In genomic region chr13:88153353-88153752, GRCh38 we compare ENCODE assay signal across 22 cellular contexts.
DNase-seq lines count a peak whose midpoint lies in the region; ATAC-seq lines count a peak whose summit lies in the region.
"Had no signal": no experiment of that assay in that cellular context is flagged by ENCODE, and none has a peak within 500 bp of the region (broad histone marks: within the 10 kb centered on the region; RNA-seq: fewer than 3 reads in every experiment).

No MANE protein-coding gene starts in this region.

- no peak overlapping the region for H3K4ac ChIP-seq in neuronal stem cell (ENCODE audit: low read length)

- H3K79me1 ChIP-seq in neuronal stem cell (ENCODE audit: low read depth, low read length) = no peaks in the 10 kb centered on the region

- H3K4me1 ChIP-seq in Karpas-422 (ENCODE audit: low read length) (no peaks in the 10 kb centered on the region), neuronal stem cell (ENCODE audit: control insufficient read depth in 2 of 2, insufficient read depth in 1 of 2, low read depth in 1 of 2, low read length in 2 of 2) (no peaks in the 10 kb centered on the region)
- H3K4me1 ChIP-seq: A549; BLaER1 treated with 17β-estradiol and CSF1 and Interleukin-3, amounts not matched to agents 10 nM and 100 nM had no signal

- no peaks in the 10 kb centered on the region for H3K79me2 ChIP-seq in Karpas-422 (ENCODE audit: low read length)

- no peak overlapping the region for H2AK5ac ChIP-seq in neuronal stem cell (ENCODE audit: low read depth, low read length)

- peak overlapping the region; percentile 63 for H3K14ac ChIP-seq in neuronal stem cell (ENCODE audit: low read length)

- H3K27ac ChIP-seq in Karpas-422 (ENCODE audit: low read length) (no peak overlapping the region), SK-N-MC (0 out of 2 replicates have a peak overlapping the region, but pooled peaks have one; percentile 33), neuronal stem cell (replicated peaks; ENCODE audit: low read length) (no peak overlapping the region)
- H3K27ac ChIP-seq: A549; BLaER1 treated with 17β-estradiol and CSF1 and Interleukin-3, amounts not matched to agents 10 nM and 100 nM had no signal

- no peak overlapping the region for H3K23ac ChIP-seq in neuronal stem cell (ENCODE audit: low read depth, low read length, poor library complexity)

- H2AFZ ChIP-seq in Karpas-422 (ENCODE audit: low read length) = 0 out of 2 replicates have a peak overlapping the region, but pooled peaks have one; percentile 26
- no peak overlapping the region for H2AFZ ChIP-seq in neuronal stem cell (ENCODE audit: low read length)

- H3K9ac ChIP-seq in Karpas-422 (ENCODE audit: low read length) (no peak overlapping the region), SK-N-MC (ENCODE audit: insufficient read length) (no peak overlapping the region), neuronal stem cell (ENCODE audit: low read depth, low read length, poor library complexity) (no peak overlapping the region)
- H3K9ac ChIP-seq: BLaER1 treated with 17β-estradiol and CSF1 and Interleukin-3, amounts not matched to agents 10 nM and 100 nM had no signal

- no CpG with 5 or more reads among the region's 8 CpGs for WGBS in neuronal stem cell (ENCODE audit: extremely low coverage in 2 of 2, insufficient read length in 2 of 2, insufficient replicate concordance in 1 of 2), 2 donors

- no peaks in the 10 kb centered on the region; the same call in 1 of the 2 replicates for H3K36me3 ChIP-seq in Karpas-422 (ENCODE audit: insufficient read depth, low read length)
- H3K36me3 ChIP-seq in SK-N-MC (ENCODE audit: insufficient read depth, low read length) = no peaks in the 10 kb centered on the region
- no peaks in the 10 kb centered on the region for H3K36me3 ChIP-seq in neuronal stem cell (replicated peaks in 1 of 2; ENCODE audit: control insufficient read depth in 2 of 2, insufficient read depth in 2 of 2, low read length in 2 of 2)
- H3K36me3 ChIP-seq: BE2C; BLaER1 treated with 17β-estradiol and CSF1 and Interleukin-3, amounts not matched to agents 10 nM and 100 nM had no signal

- H2BK120ac ChIP-seq in neuronal stem cell (ENCODE audit: low read depth, low read length) = no peak overlapping the region

- H2BK15ac ChIP-seq in neuronal stem cell (ENCODE audit: low read length) = no peak overlapping the region

- H3K9me3 ChIP-seq in Karpas-422 (ENCODE audit: low read length) (no peaks in the 10 kb centered on the region), SK-N-MC (ENCODE audit: low read depth, low read length) (no peaks in the 10 kb centered on the region), neuronal stem cell (replicated peaks in 1 of 2; ENCODE audit: control insufficient read depth in 2 of 2, insufficient read depth in 1 of 2, low read depth in 1 of 2, low read length in 2 of 2) (no peaks in the 10 kb centered on the region)
- H3K9me3 ChIP-seq: A549, BE2C had no signal

- H3K4me2 ChIP-seq in Karpas-422 (ENCODE audit: low read depth, low read length, poor library complexity, severe bottlenecking) (no peak overlapping the region), neuronal stem cell (ENCODE audit: insufficient read depth, low read length, poor library complexity, severe bottlenecking) (no peak overlapping the region)
- H3K4me2 ChIP-seq: A549; BLaER1 treated with 17β-estradiol and CSF1 and Interleukin-3, amounts not matched to agents 10 nM and 100 nM had no signal

- H2BK12ac ChIP-seq in neuronal stem cell (ENCODE audit: low read length) = no peak overlapping the region

- H2BK5ac ChIP-seq in neuronal stem cell (ENCODE audit: low read length) = no peak overlapping the region

- H3K18ac ChIP-seq in neuronal stem cell (ENCODE audit: low read length) = no peak overlapping the region

- peak; percentile 1 for DNase-seq in H4 (ENCODE audit: low spot score)
- no peak for DNase-seq in Karpas-422
- peak; percentile 20 for DNase-seq in SK-N-MC (ENCODE audit: low read depth, low spot score)
- DNase-seq in neuronal stem cell (ENCODE audit: low spot score) = no peak
- DNase-seq in NCI-H1694 treated with DMSO at 0.1 percent for 48 hours (lab: John Stamatoyannopoulos, UW) = no peak
- no peak for DNase-seq in NCI-H446 treated with DMSO at 0.1 percent for 48 hours (lab: John Stamatoyannopoulos, UW)
- DNase-seq: 8988T; ACHN; AML-193; BE2C; CD4-positive, alpha-beta T cell; CD8-positive, alpha-beta memory T cell; DMS 273 treated with DMSO at 0.1 percent for 48 hours; DMS53; DMS79 treated with DMSO at 0.1 percent for 48 hours; GF-D8; GOT3; H7; HCEC 1CT had no signal

- no peaks in the 10 kb centered on the region for H3K27me3 ChIP-seq in Karpas-422 (ENCODE audit: low read length)
- peaks cover 0 to 1% (median 0%) of the 10 kb centered on the region in 3 experiments for H3K27me3 ChIP-seq in neuronal stem cell (ENCODE audit: control insufficient read depth in 3 of 3, insufficient read depth in 3 of 3, low read depth in 1 of 3, low read length in 3 of 3)
- H3K27me3 ChIP-seq: BE2C; BLaER1 treated with 17β-estradiol and CSF1 and Interleukin-3, amounts not matched to agents 10 nM and 100 nM had no signal

- no peaks in the 10 kb centered on the region for H3K9me2 ChIP-seq in Karpas-422 (replicated peaks; ENCODE audit: insufficient read depth, low read length)

- ATAC-seq in HG02981 (IDR thresholded peaks at IDR 0.05; ENCODE audit: unreplicated experiment) = no peak
- ATAC-seq: A549 had no signal

- no peaks in the 10 kb centered on the region for H4K20me1 ChIP-seq in Karpas-422 (ENCODE audit: insufficient read depth, low read depth, low read length)
- H4K20me1 ChIP-seq: BLaER1 treated with 17β-estradiol and CSF1 and Interleukin-3, amounts not matched to agents 10 nM and 100 nM had no signal

- no peak overlapping the region for H4K8ac ChIP-seq in neuronal stem cell (ENCODE audit: low read depth, low read length)

- H4K91ac ChIP-seq in neuronal stem cell (ENCODE audit: low read depth, low read length, poor library complexity) = no peak overlapping the region

- H3K4me3 ChIP-seq in Karpas-422 (ENCODE audit: low read length) (no peak overlapping the region), SK-N-MC (peak overlapping the region; percentile 28), neuronal stem cell (ENCODE audit: low read length in 2 of 2) (no peak overlapping the region)
- H3K4me3 ChIP-seq: A549; BLaER1 treated with 17β-estradiol and CSF1 and Interleukin-3, amounts not matched to agents 10 nM and 100 nM had no signal

Comparison
In these comparisons a context has a peak if more than half of its experiments do, and no peak if none do; other contexts are left out.
1. DNase-seq: peak in H4 (single experiment) and SK-N-MC (single experiment); none in Karpas-422 (single experiment), neuronal stem cell (single experiment), NCI-H1694 treated with DMSO at 0.1 percent for 48 hours (single experiment) and NCI-H446 treated with DMSO at 0.1 percent for 48 hours (single experiment).